ENCODE assay signal across 1 cellular context in the genomic region with DNA sequence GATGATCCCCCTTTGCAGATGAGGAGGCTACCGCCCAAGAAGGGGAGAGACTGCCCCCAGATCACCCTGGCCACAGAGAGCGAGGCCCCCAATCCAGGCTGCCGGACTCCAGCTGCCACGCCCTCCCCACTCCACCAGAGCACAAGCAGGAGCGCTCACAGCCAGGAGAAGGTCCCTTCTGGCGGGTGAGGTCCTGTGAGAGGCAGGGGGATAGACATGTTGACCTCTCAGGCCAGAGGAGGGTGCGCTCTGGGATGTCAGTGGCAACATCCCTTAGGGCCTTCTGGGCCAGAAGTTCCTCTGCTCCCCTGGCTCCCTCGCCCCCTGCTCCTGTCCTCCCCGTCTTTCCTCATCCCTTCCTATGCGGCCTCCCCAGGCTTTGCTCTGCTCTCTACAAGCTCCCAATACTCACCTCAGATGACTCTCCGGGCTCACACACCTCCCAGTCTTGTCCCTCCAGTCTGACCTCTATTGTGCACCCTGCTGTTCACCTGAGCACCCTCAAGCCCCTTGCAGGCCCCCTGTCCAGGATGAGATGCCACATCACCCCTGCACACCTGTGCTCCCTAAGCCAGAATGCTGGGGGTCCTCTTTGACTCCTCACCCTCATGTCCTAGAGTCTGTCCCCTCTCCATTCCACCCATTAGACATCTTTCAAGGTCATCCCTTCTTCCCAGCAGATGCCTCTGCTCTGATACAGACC.
TF ChIP-seq lines count a peak whose summit lies in the region.

No MANE protein-coding gene starts in this region.

TF ChIP-seq in WTC11, 78 proteins besides CTCF, POLR2A, EP300 and RAD21 (continued from another document):
- TF ChIP-seq PRDM15 (CRISPR knock-in tag; IDR thresholded peaks at IDR 0.05) (peak; percentile 41; the same call in 1 of the 2 replicates), CREM (CRISPR knock-in tag; IDR thresholded peaks at IDR 0.05) (no peak)
